In genomic region chr20:47453167-47453782, GRCh38 we compare ENCODE assay signal across 9 cellular contexts. TPM values are rescaled to one million over a fixed set of nuclear protein-coding genes. Genes with fewer than 3 reads are reported as not detected.
DNase-seq lines count a peak whose midpoint lies in the region; ATAC-seq and TF ChIP-seq lines count a peak whose summit lies in the region.
"Had no signal": no experiment of that assay in that cellular context is flagged by ENCODE, and none has a peak within 500 bp of the region (broad histone marks: within the 10 kb centered on the region; RNA-seq: fewer than 3 reads in every experiment).

No MANE protein-coding gene starts in this region.

- peaks cover 28% of the 10 kb centered on the region for H3K4me1 Mint-ChIP-seq in activated naive CD4-positive, alpha-beta T cell treated with anti-CD3 and anti-CD28 coated beads, Interleukin-2, amount 50 U/mL, for 24 hours
- peaks cover 0 to 5% (median 0%) of the 10 kb centered on the region in 3 donors for H3K4me1 Mint-ChIP-seq in T-cell

- H3K79me2 ChIP-seq in KMS-11 (ENCODE audit: insufficient read depth, low read depth) (no peaks in the 10 kb centered on the region), osteoblast (ENCODE audit: insufficient read depth, low read length) (no peaks in the 10 kb centered on the region)

- peaks cover 6% of the 10 kb centered on the region for H3K9me3 ChIP-seq in osteoblast (ENCODE audit: low read depth, low read length)

- POLR2A ChIA-PET in T-cell (lab: Charles Lee) = no interaction called here

- H4K20me1 ChIP-seq in KMS-11 (ENCODE audit: insufficient read depth) = no peaks in the 10 kb centered on the region
- H4K20me1 ChIP-seq in osteoblast (ENCODE audit: insufficient read depth, low read length) = no peaks in the 10 kb centered on the region

- no peak overlapping the region for H3K4me3 Mint-ChIP-seq in activated naive CD4-positive, alpha-beta T cell treated with anti-CD3 and anti-CD28 coated beads, Interleukin-2, amount 50 U/mL, for 24 hours
- no peak overlapping the region for H3K4me3 Mint-ChIP-seq in T-cell

- H3K4me3 ChIP-seq in GM06990 (replicated peaks; ENCODE audit: low read depth, low read length) = peak overlapping the region; percentile 29; the same call in 1 of the 2 replicates
- H3K4me3 ChIP-seq in KMS-11 (IDR thresholded peaks at IDR 0.05; ENCODE audit: insufficient read depth, low read depth, low read length) = no peak overlapping the region
- H3K4me3 ChIP-seq in osteoblast (ENCODE audit: insufficient read depth, low read length) = peak overlapping the region; percentile 47
- H3K4me3 ChIP-seq: skin epidermis had no signal

- ATAC-seq in GM21528 (IDR thresholded peaks at IDR 0.05; ENCODE audit: low FRiP score, unreplicated experiment) (peak; percentile 69), T-cell (replicated peaks in 1 of 4) (no peak)

- H2AFZ ChIP-seq in KMS-11 (ENCODE audit: low read depth) (peak overlapping the region; percentile 38; the same call in 1 of the 2 replicates), osteoblast (ENCODE audit: low read length) (peak overlapping the region; percentile 32)

- H3K9ac ChIP-seq in KMS-11 = no peak overlapping the region; the same call in 1 of the 2 replicates

- no peaks in the 10 kb centered on the region for H3K27me3 Mint-ChIP-seq in activated naive CD4-positive, alpha-beta T cell treated with anti-CD3 and anti-CD28 coated beads, Interleukin-2, amount 50 U/mL, for 24 hours
- no peaks in the 10 kb centered on the region for H3K27me3 Mint-ChIP-seq in T-cell

- TF ChIP-seq CTCF in GM06990 (IDR thresholded peaks at IDR 0.05; ENCODE audit: insufficient read depth, low read length, poor library complexity, severe bottlenecking) (no peak), KMS-11 (conservative IDR thresholded peaks at IDR 0.05; ENCODE audit: low read depth, low read length) (no peak), osteoblast (IDR thresholded peaks at IDR 0.05; ENCODE audit: extremely low read depth, low read depth, low read length) (no peak)

- H3K27me3 ChIP-seq in GM06990 (replicated peaks; ENCODE audit: control insufficient read depth, insufficient read depth, low read length) = no peaks in the 10 kb centered on the region
- H3K27me3 ChIP-seq in KMS-11 (ENCODE audit: insufficient read depth, low read depth) = no peaks in the 10 kb centered on the region
- H3K27me3 ChIP-seq in osteoblast (ENCODE audit: insufficient read depth, low read length) = no peaks in the 10 kb centered on the region

- no peaks in the 10 kb centered on the region for H3K36me3 Mint-ChIP-seq in activated naive CD4-positive, alpha-beta T cell treated with anti-CD3 and anti-CD28 coated beads, Interleukin-2, amount 50 U/mL, for 24 hours
- H3K36me3 Mint-ChIP-seq in T-cell = no peaks in the 10 kb centered on the region

- CTCF ChIA-PET in T-cell (lab: Charles Lee) = interaction anchor here in 1 of 2 donors (0.5 kb wide), 1 partner anchor 69 kb away, joined by 4 read pairs; no protein-coding TSS in a partner anchor

- H3K9me3 Mint-ChIP-seq in activated naive CD4-positive, alpha-beta T cell treated with anti-CD3 and anti-CD28 coated beads, Interleukin-2, amount 50 U/mL, for 24 hours = no peaks in the 10 kb centered on the region
- H3K9me3 Mint-ChIP-seq in T-cell = no peaks in the 10 kb centered on the region

- H3K4me2 ChIP-seq in KMS-11 (peak overlapping the region; percentile 58), osteoblast (ENCODE audit: insufficient read depth, low read length) (peak overlapping the region; percentile 54)

- no peaks in the 10 kb centered on the region for H3K36me3 ChIP-seq in GM06990 (ENCODE audit: control insufficient read depth, insufficient read depth, low read length)
- no peaks in the 10 kb centered on the region for H3K36me3 ChIP-seq in KMS-11 (ENCODE audit: insufficient read depth)
- H3K36me3 ChIP-seq in osteoblast (ENCODE audit: insufficient read depth, low read length) = no peaks in the 10 kb centered on the region

- H3K27ac ChIP-seq in KMS-11 (peak overlapping the region; percentile 58), osteoblast (ENCODE audit: low read depth, low read length) (peak overlapping the region; percentile 67)

- H3K27ac Mint-ChIP-seq in activated naive CD4-positive, alpha-beta T cell treated with anti-CD3 and anti-CD28 coated beads, Interleukin-2, amount 50 U/mL, for 24 hours = peak overlapping the region; percentile 11
- H3K27ac Mint-ChIP-seq in T-cell = peak overlapping the region in 1 of 2 donors; percentile 17

- H3K4me1 ChIP-seq in KMS-11 (ENCODE audit: low read depth, poor library complexity, severe bottlenecking) (peaks cover 41% of the 10 kb centered on the region), osteoblast (ENCODE audit: insufficient read depth, low read length) (peaks cover 17% of the 10 kb centered on the region)

- DNase-seq in GM06990 (ENCODE audit: extremely low read depth, insufficient read length) = peak; percentile 79
- DNase-seq in osteoblast (ENCODE audit: insufficient read length, low spot score, missing footprints) = peak; percentile 83
- DNase-seq in T-cell = no peak
- DNase-seq in D341Med (ENCODE audit: low spot score) = no peak
- no peak for DNase-seq in pons (ENCODE audit: low spot score)

RNA-seq across cellular contexts. Expression of gene NCOA3, which starts 48.4 kb away (rescaled TPM):
- total RNA-seq in osteoblast = 41.5 and 44.5 TPM in 2 replicates
- total RNA-seq in T-cell = 10 to 100 TPM; 64.4 to 89.2 (median 68.9) TPM

Comparison
In these comparisons a context has a peak if more than half of its experiments do, and no peak if none do; other contexts are left out.
1. DNase-seq: peak in GM06990 (single experiment) and osteoblast (single experiment); none in T-cell (0 of 34), D341Med (single experiment) and pons (single experiment).